In the genomic region with DNA sequence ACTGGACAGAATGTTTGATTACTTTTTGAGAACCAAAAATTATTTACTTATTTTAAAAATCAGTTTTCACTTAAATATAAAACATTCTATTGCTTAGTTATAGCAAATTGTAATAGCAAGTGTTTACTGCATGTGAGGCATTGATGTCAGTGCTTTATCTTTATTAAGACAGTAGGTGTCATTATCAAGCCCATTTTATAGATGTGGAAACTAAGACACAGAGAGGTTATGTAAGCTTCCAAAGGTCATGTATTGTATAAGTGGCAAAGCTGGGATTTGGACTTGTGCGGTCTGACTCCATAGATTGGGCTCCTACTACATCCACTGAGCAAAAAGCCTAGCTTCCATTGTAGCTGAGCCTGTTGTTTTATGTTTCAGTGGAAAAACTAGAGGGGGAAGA, we compare ENCODE assay signal across 35 cellular contexts. TPM values are rescaled to one million over a fixed set of nuclear protein-coding genes. Genes with fewer than 3 reads are reported as not detected.
"Had no signal": no experiment of that assay in that cellular context is flagged by ENCODE, and none has a peak within 500 bp of the region (broad histone marks: within the 10 kb centered on the region; RNA-seq: fewer than 3 reads in every experiment).

No MANE protein-coding gene starts in this region.

- H2AFZ ChIP-seq: neural progenitor cell, parathyroid adenoma had no signal

- H3K9me3 Mint-ChIP-seq: nephron had no signal

- H3K9ac ChIP-seq: neural progenitor cell, parathyroid adenoma had no signal

- ATAC-seq: heart right ventricle, left cardiac atrium, left lung, mucosa of descending colon, sciatic nerve had no signal

- H3K27ac Mint-ChIP-seq: mesothelial cell of epicardium, nephron, neural progenitor cell, progenitor cell of endocrine pancreas had no signal

- H3K4me3 ChIP-seq: esophagus squamous epithelium, heart right ventricle, left lung, mucosa of descending colon, neural progenitor cell, smooth muscle cell, stomach, thyroid gland, vagina had no signal

- H3K4me3 Mint-ChIP-seq: mesothelial cell of epicardium, naive B cell, nephron, neural progenitor cell had no signal

- H3K27ac ChIP-seq: esophagus squamous epithelium, heart right ventricle, left lung, neural progenitor cell, parathyroid adenoma, stomach, thyroid gland, vagina had no signal

- H3K27me3 Mint-ChIP-seq: naive B cell, progenitor cell of endocrine pancreas had no signal

- H3K4me2 ChIP-seq: neural progenitor cell, smooth muscle cell had no signal

- FAIRE-seq: endometrium, islet of Langerhans had no signal

- H3K4me1 ChIP-seq: esophagus squamous epithelium, heart right ventricle, left lung, neural progenitor cell, parathyroid adenoma, stomach, thyroid gland, vagina had no signal

- H3K4me1 Mint-ChIP-seq: mesothelial cell of epicardium, nephron, neural progenitor cell had no signal

- H3K9me3 ChIP-seq: esophagus squamous epithelium, left lung, mucosa of descending colon, stomach, thyroid gland, vagina had no signal

- DNase-seq: dermis blood vessel endothelial cell; effector memory CD4-positive, alpha-beta T cell; erythroblast; esophagus squamous epithelium; foreskin melanocyte; glutamatergic neuron; heart right ventricle; hippocampal formation; left cardiac atrium; left lung; mesenchymal stem cell; mucosa of descending colon; naive B cell; stimulated activated CD4-positive, alpha-beta T cell treated with anti-CD3 and anti-CD28 coated beads, Interleukin-12 subunit alpha, Interleukin-12 subunit beta, amount 100 ng/mL, for 4 hours; stimulated activated CD4-positive, alpha-beta T cell treated with anti-CD3 and anti-CD28 coated beads, Interleukin-1b, Interleukin-23, amount 100 ng/mL, for 48 hours; stimulated activated CD4-positive, alpha-beta T cell treated with anti-CD3 and anti-CD28 coated beads, Interleukin-4, amount 100 ng/mL, for 1 hour; stimulated activated CD8-positive, alpha-beta memory T cell treated with anti-CD3 and anti-CD28 coated beads, Interleukin-4, amount 100 ng/mL, for 48 hours; stimulated activated naive CD4-positive, alpha-beta T cell treated with Interleukin-2 at 50 U/mL for 16 hours; stomach; thyroid gland; trophoblast cell had no signal

- H3K27me3 ChIP-seq: esophagus squamous epithelium, heart right ventricle, left lung, neural progenitor cell, stomach, thyroid gland, vagina had no signal

RNA-seq across cellular contexts. Expression of gene CAMP, which starts 35.2 kb away (rescaled TPM):
- total RNA-seq: dermis blood vessel endothelial cell, kidney epithelial cell, lung microvascular endothelial cell, mesothelial cell of epicardium, mucosa of descending colon, osteoblast, progenitor cell of endocrine pancreas, smooth muscle cell, temporal lobe, vagina had no signal
- polyA plus RNA-seq: smooth muscle cell had no signal
